Comparison of ENCODE assay signal across 8 cellular contexts in the genomic region with DNA sequence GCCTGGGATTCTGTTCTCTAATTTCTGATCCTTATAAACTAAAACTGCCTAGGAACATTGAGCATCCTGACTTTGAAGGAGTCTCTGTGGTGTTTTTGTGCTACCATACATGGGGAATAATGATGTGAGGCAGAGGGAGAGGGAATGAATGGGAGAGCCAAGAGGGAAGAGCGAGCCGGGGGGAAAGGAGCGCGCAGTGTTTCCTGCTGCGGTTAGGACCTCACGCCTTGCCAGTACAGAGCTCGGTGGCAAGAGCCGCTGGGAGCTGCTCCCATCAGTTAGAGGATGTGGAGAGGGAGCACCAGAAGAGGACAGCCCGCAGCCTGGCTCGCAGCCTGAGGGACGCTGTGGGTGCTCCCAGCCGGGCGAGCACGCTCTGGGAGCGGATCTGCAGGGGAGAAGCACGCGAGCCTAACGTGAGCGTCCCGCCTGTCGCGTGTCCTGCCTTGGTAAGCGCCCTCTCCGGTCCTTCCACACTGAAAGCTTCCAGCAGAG.
DNase-seq lines count a peak whose midpoint lies in the region; ATAC-seq, FAIRE-seq and TF ChIP-seq lines count a peak whose summit lies in the region.

No MANE protein-coding gene starts in this region.

- H3K36me3 ChIP-seq in Karpas-422 (ENCODE audit: insufficient read depth, low read length): peaks cover 31% of the 10 kb centered on the region
- no peaks in the 10 kb centered on the region for H3K36me3 ChIP-seq in body of pancreas (replicated peaks in 1 of 2; ENCODE audit: insufficient read depth in 1 of 2, low read depth in 2 of 2)

- H3K36me3 Mint-ChIP-seq in CD14-positive monocyte: peaks cover 24 to 31% of the 10 kb centered on the region in 2 donors
- peaks cover 6% of the 10 kb centered on the region for H3K36me3 Mint-ChIP-seq in stimulated activated memory B cell treated with anti-CD40 and anti-IgM and Interleukin-4, amounts not matched to agents 10 μg/mL and 1 μg/mL and 100 μg/mL, for 72 hours

- no peak for FAIRE-seq in GM19239 (lab: Jason Lieb, UNC)

- H3K4me3 Mint-ChIP-seq in CD14-positive monocyte: peak overlapping the region; percentile 74 to 94
- H3K4me3 Mint-ChIP-seq in stimulated activated memory B cell treated with anti-CD40 and anti-IgM and Interleukin-4, amounts not matched to agents 10 μg/mL and 1 μg/mL and 100 μg/mL, for 72 hours: peak overlapping the region; percentile 80

- H3K4me2 ChIP-seq in Karpas-422 (ENCODE audit: low read depth, low read length, poor library complexity, severe bottlenecking): peak overlapping the region; percentile 88

- H3K4me1 ChIP-seq in Karpas-422 (ENCODE audit: low read length): peaks cover 74% of the 10 kb centered on the region
- peaks cover 18% of the 10 kb centered on the region for H3K4me1 ChIP-seq in body of pancreas

- H3K27ac ChIP-seq in Karpas-422 (ENCODE audit: low read length) (peak overlapping the region; percentile 99), body of pancreas (no peak overlapping the region)

- ATAC-seq in GM19452 (IDR thresholded peaks at IDR 0.05; ENCODE audit: unreplicated experiment) (peak; percentile 9), body of pancreas (peak; percentile 38)
- peak; percentile 1 for ATAC-seq in stimulated activated memory B cell treated with anti-CD40 and anti-IgM and Interleukin-4, amounts not matched to agents 10 μg/mL and 1 μg/mL and 100 μg/mL, for 72 hours

- H3K27me3 ChIP-seq in Karpas-422 (ENCODE audit: low read length) (no peaks in the 10 kb centered on the region), body of pancreas (no peaks in the 10 kb centered on the region)

- H4K20me1 ChIP-seq in Karpas-422 (ENCODE audit: insufficient read depth, low read depth, low read length): peaks cover 12% of the 10 kb centered on the region; the same call in 1 of the 2 replicates

- peak overlapping the region; percentile 89 for H3K9ac ChIP-seq in Karpas-422 (ENCODE audit: low read length)

- peaks cover 53% of the 10 kb centered on the region for H3K79me2 ChIP-seq in Karpas-422 (ENCODE audit: low read length)

- H3K9me3 Mint-ChIP-seq in CD14-positive monocyte: peaks cover 0 to 7% (median 4%) of the 10 kb centered on the region in 7 donors
- H3K9me3 Mint-ChIP-seq in stimulated activated memory B cell treated with anti-CD40 and anti-IgM and Interleukin-4, amounts not matched to agents 10 μg/mL and 1 μg/mL and 100 μg/mL, for 72 hours: no peaks in the 10 kb centered on the region

- H3K9me3 ChIP-seq in Karpas-422 (ENCODE audit: low read length): no peaks in the 10 kb centered on the region
- H3K9me3 ChIP-seq in body of pancreas: no peaks in the 10 kb centered on the region

- intact Hi-C loops in CD14-positive monocyte (cut with micrococcal nuclease): loop anchor here in 1 of 2 donors (2.0 to 5.0 kb wide), 2 partner anchors 23 to 44 kb away; no protein-coding TSS in a partner anchor
- intact Hi-C loops in body of pancreas (cut with DNase I): no loop called here

- H3K9me2 ChIP-seq in Karpas-422 (replicated peaks; ENCODE audit: insufficient read depth, low read length): no peaks in the 10 kb centered on the region

- H3K4me3 ChIP-seq in Karpas-422 (ENCODE audit: low read length) (peak overlapping the region; percentile 79), body of pancreas (no peak overlapping the region)

- DNase-seq in CD14-positive monocyte (ENCODE audit: low spot score) (no peak), Karpas-422 (no peak), body of pancreas (peak in 2 of 4 donors; percentile 32 to 33), iPS-NIHi7 (ENCODE audit: extremely low spot score) (peak; percentile 42), GM19239 (ENCODE audit: insufficient read length, low spot score) (no peak), NCI-H2196 treated with DMSO at 0.1 percent for 48 hours (lab: John Stamatoyannopoulos, UW; ENCODE audit: unreplicated experiment) (no peak)

- peak overlapping the region; percentile 56 to 93 (median 89) for H3K27ac Mint-ChIP-seq in CD14-positive monocyte
- H3K27ac Mint-ChIP-seq in stimulated activated memory B cell treated with anti-CD40 and anti-IgM and Interleukin-4, amounts not matched to agents 10 μg/mL and 1 μg/mL and 100 μg/mL, for 72 hours: peak overlapping the region; percentile 94

- no peak overlapping the region for H2AFZ ChIP-seq in Karpas-422 (ENCODE audit: low read length)

- WGBS in body of pancreas, 2 donors: 9 to 32% methylated on average over 13 to 24 of the region's 24 CpGs

- peaks cover 68% of the 10 kb centered on the region for H3K4me1 Mint-ChIP-seq in CD14-positive monocyte
- peaks cover 86% of the 10 kb centered on the region for H3K4me1 Mint-ChIP-seq in stimulated activated memory B cell treated with anti-CD40 and anti-IgM and Interleukin-4, amounts not matched to agents 10 μg/mL and 1 μg/mL and 100 μg/mL, for 72 hours

- H3K27me3 Mint-ChIP-seq in CD14-positive monocyte (ENCODE audit: low read depth in 3 of 3): peaks cover 29 to 37% (median 30%) of the 10 kb centered on the region in 3 donors
- no peaks in the 10 kb centered on the region for H3K27me3 Mint-ChIP-seq in stimulated activated memory B cell treated with anti-CD40 and anti-IgM and Interleukin-4, amounts not matched to agents 10 μg/mL and 1 μg/mL and 100 μg/mL, for 72 hours

- TF ChIP-seq POLR2A in body of pancreas (IDR thresholded peaks at IDR 0.05): no peak

- no peak for TF ChIP-seq CTCF in CD14-positive monocyte (IDR thresholded peaks at IDR 0.05)
- TF ChIP-seq CTCF in body of pancreas (IDR thresholded peaks at IDR 0.05): no peak
